In the genomic region with DNA sequence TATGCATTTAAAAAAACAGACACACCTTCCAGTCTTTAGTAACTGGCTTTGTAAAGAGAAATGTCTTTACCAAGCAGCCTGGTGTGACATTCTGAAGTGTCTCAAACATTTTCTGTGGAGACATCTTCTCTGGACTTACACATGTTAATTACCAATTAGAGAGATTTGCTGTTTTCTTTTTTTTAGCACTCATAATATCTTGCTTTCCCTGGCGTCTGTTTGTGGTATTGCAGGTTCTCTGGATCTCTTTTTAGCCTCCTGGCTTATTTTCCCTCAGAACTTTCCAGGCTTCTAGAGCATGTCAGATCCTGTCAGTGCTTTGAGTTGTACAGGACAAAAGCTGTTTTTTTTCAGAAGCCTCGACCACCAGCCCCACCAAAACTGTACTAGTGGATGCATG, we compare ENCODE assay signal across 14 cellular contexts.
DNase-seq lines count a peak whose midpoint lies in the region; ATAC-seq and TF ChIP-seq lines count a peak whose summit lies in the region.
"Had no signal": no experiment of that assay in that cellular context is flagged by ENCODE, and none has a peak within 500 bp of the region (broad histone marks: within the 10 kb centered on the region; RNA-seq: fewer than 3 reads in every experiment).

No MANE protein-coding gene starts in this region.

- no peak overlapping the region for H3K27ac Mint-ChIP-seq in neural crest cell (ENCODE audit: unreplicated experiment)
- H3K27ac Mint-ChIP-seq: activated CD4-positive, alpha-beta T cell treated with anti-CD3 and anti-CD28 coated beads for 36 hours; activated T-helper 17 cell treated with anti-CD3 and anti-CD28 coated beads, Interleukin-2, amount 50 U/mL, for 72 hours had no signal

- no peak overlapping the region for H3K4me3 Mint-ChIP-seq in neural crest cell
- H3K4me3 Mint-ChIP-seq: activated CD4-positive, alpha-beta T cell treated with anti-CD3 and anti-CD28 coated beads for 36 hours; activated T-helper 17 cell treated with anti-CD3 and anti-CD28 coated beads, Interleukin-2, amount 50 U/mL, for 72 hours had no signal

- ATAC-seq in GM21619 (IDR thresholded peaks at IDR 0.05; ENCODE audit: unreplicated experiment), result no peak
- ATAC-seq: activated CD4-positive, alpha-beta T cell treated with anti-CD3 and anti-CD28 coated beads for 36 hours; activated T-helper 17 cell treated with anti-CD3 and anti-CD28 coated beads, Interleukin-2, amount 50 U/mL, for 72 hours had no signal

- TF ChIP-seq CTCF in cardiac fibroblast (IDR thresholded peaks at IDR 0.05; ENCODE audit: low read depth, low read length), result peak; percentile 29
- TF ChIP-seq CTCF in neural crest cell (conservative IDR thresholded peaks at IDR 0.05), result peak; percentile 59

- no peak overlapping the region for H3K4me3 ChIP-seq in cardiac fibroblast (replicated peaks in 1 of 2; ENCODE audit: low read depth in 2 of 2, low read length in 2 of 2)

- peaks cover 2% of the 10 kb centered on the region for H3K36me3 Mint-ChIP-seq in neural crest cell (ENCODE audit: low read depth)

- H3K4me1 Mint-ChIP-seq in neural crest cell, result no peaks in the 10 kb centered on the region
- H3K4me1 Mint-ChIP-seq: activated CD4-positive, alpha-beta T cell treated with anti-CD3 and anti-CD28 coated beads for 36 hours; activated T-helper 17 cell treated with anti-CD3 and anti-CD28 coated beads, Interleukin-2, amount 50 U/mL, for 72 hours had no signal

- DNase-seq in ELR (ENCODE audit: low read depth), result peak; percentile 13
- DNase-seq in HT-29 (ENCODE audit: low spot score), result peak; percentile 34
- DNase-seq in cardiac fibroblast (ENCODE audit: low read depth in 2 of 2), result no peak
- DNase-seq in neural crest cell (ENCODE audit: low read depth, low spot score), result no peak
- no peak for DNase-seq in glomerular visceral epithelial cell (ENCODE audit: extremely low spot score)
- DNase-seq in T-helper 9 cell, result no peak
- DNase-seq: activated CD4-positive, alpha-beta T cell treated with anti-CD3 and anti-CD28 coated beads for 36 hours; COR-L47; HCEC 1CT; NCI-H1417; NCI-H526; substantia nigra had no signal

- H3K9me3 Mint-ChIP-seq in neural crest cell, result peaks cover 5% of the 10 kb centered on the region

- no peaks in the 10 kb centered on the region for H3K27me3 Mint-ChIP-seq in neural crest cell (ENCODE audit: low read depth)

Comparison
In these comparisons a context has a peak if more than half of its experiments do, and no peak if none do; other contexts are left out.
1. DNase-seq: peak in ELR (single experiment) and HT-29 (single experiment); none in cardiac fibroblast (0 of 2), neural crest cell (single experiment), glomerular visceral epithelial cell (single experiment) and T-helper 9 cell (single experiment).